9 cellular contexts compared by ENCODE assay signal in genomic region chr13:28707629-28708427, GRCh38. TPM values are rescaled to one million over a fixed set of nuclear protein-coding genes. Genes with fewer than 3 reads are reported as not detected.
DNase-seq lines count a peak whose midpoint lies in the region; ATAC-seq and TF ChIP-seq lines count a peak whose summit lies in the region.
"Had no signal": no experiment of that assay in that cellular context is flagged by ENCODE, and none has a peak within 500 bp of the region (broad histone marks: within the 10 kb centered on the region; RNA-seq: fewer than 3 reads in every experiment).

No MANE protein-coding gene starts in this region.

- H3K9me3 ChIP-seq in adipocyte (ENCODE audit: control insufficient read depth, low read length) (no peaks in the 10 kb centered on the region), sigmoid colon (no peaks in the 10 kb centered on the region)

- peaks cover 13% of the 10 kb centered on the region for H3K4me1 ChIP-seq in adipocyte (ENCODE audit: control insufficient read depth, insufficient read depth, low read length)
- H3K4me1 ChIP-seq in sigmoid colon: no peaks in the 10 kb centered on the region

- no peak overlapping the region for H3K4me3 ChIP-seq in GM12865 (ENCODE audit: low read depth, low read length)
- no peak overlapping the region for H3K4me3 ChIP-seq in adipocyte (ENCODE audit: low read length)
- H3K4me3 ChIP-seq in sigmoid colon: no peak overlapping the region

- no peak for TF ChIP-seq POLR2A in sigmoid colon (IDR thresholded peaks at IDR 0.05)

- TF ChIP-seq CTCF in GM12865 (IDR thresholded peaks at IDR 0.05; ENCODE audit: insufficient read depth, low read depth, low read length, missing control alignments) (no peak), sigmoid colon (IDR thresholded peaks at IDR 0.05) (no peak)

- H3K9ac ChIP-seq in adipocyte (ENCODE audit: low read length): no peak overlapping the region

- ATAC-seq in GM21423 (IDR thresholded peaks at IDR 0.05; ENCODE audit: unreplicated experiment) (peak; percentile 99), HG03558 (IDR thresholded peaks at IDR 0.05; ENCODE audit: extremely low read depth, unreplicated experiment) (peak; percentile 98)

- H3K27me3 ChIP-seq in adipocyte (replicated peaks; ENCODE audit: control insufficient read depth, insufficient read depth, low read length): no peaks in the 10 kb centered on the region
- H3K27me3 ChIP-seq in sigmoid colon: no peaks in the 10 kb centered on the region

- WGBS in sigmoid colon, 2 donors: 61 to 65% methylated on average over 5 of the region's 5 CpGs

- no peak for TF ChIP-seq EP300 in sigmoid colon (IDR thresholded peaks at IDR 0.05)

- no peak overlapping the region for H3K27ac ChIP-seq in sigmoid colon

- no peaks in the 10 kb centered on the region for H3K36me3 ChIP-seq in adipocyte (ENCODE audit: control insufficient read depth, insufficient read depth, low read length, severe bottlenecking)
- H3K36me3 ChIP-seq in sigmoid colon: peaks cover 0 to 11% (median 0%) of the 10 kb centered on the region in 4 donors

- DNase-seq in GM12865 (ENCODE audit: low read depth) (peak; percentile 94), adipocyte (ENCODE audit: low read depth) (peak; percentile 91), pons (ENCODE audit: low spot score) (peak; percentile 71), NCI-H2227 (lab: John Stamatoyannopoulos, UW; ENCODE audit: unreplicated experiment) (no peak), NCI-H2107 (lab: John Stamatoyannopoulos, UW) (no peak), sigmoid colon (no peak)
- DNase-seq: left cardiac atrium had no signal

- intact Hi-C loops in sigmoid colon (cut with DNase I): no loop called here

RNA-seq across cellular contexts. Expression of gene SLC46A3, which starts 10.9 kb away (rescaled TPM):
- 10 to 100 TPM; 14.1 to 18.2 (median 15.1) TPM for total RNA-seq in sigmoid colon
- polyA plus RNA-seq in sigmoid colon: 10 to 100 TPM in 1 of 3 donors, 1 to 10 TPM in 2; 6.7 to 25.6 (median 9.6) TPM

RNA-seq across cellular contexts. Expression of gene POMP, which starts 48.9 kb away (rescaled TPM):
- total RNA-seq in sigmoid colon: 10 to 100 TPM; 38.6 to 96.4 (median 66.7) TPM
- 100 to 1,000 TPM; 101 to 163 (median 135) TPM for polyA plus RNA-seq in sigmoid colon

Comparison
In these comparisons a context has a peak if more than half of its experiments do, and no peak if none do; other contexts are left out.
1. DNase-seq: peak in GM12865 (single experiment), adipocyte (single experiment) and pons (single experiment); none in NCI-H2227 (single experiment), NCI-H2107 (single experiment) and sigmoid colon (single experiment).